Comparison of ENCODE assay signal across 6 cellular contexts in genomic region chr1:147935296-147935695, GRCh38. TPM values are rescaled to one million over a fixed set of nuclear protein-coding genes. Genes with fewer than 3 reads are reported as not detected.
"Had no signal": no experiment of that assay in that cellular context is flagged by ENCODE, and none has a peak within 500 bp of the region (broad histone marks: within the 10 kb centered on the region; RNA-seq: fewer than 3 reads in every experiment).

No MANE protein-coding gene starts in this region.

RNA-seq across cellular contexts. Expression of gene GJA8, which starts 32.7 kb away (rescaled TPM):
- total RNA-seq: HepG2, HT-29, HT1080, IMR-90, K562 had no signal
- polyA plus RNA-seq: HepG2, IgD-negative memory B cell, IMR-90, K562 had no signal
